In the genomic region with DNA sequence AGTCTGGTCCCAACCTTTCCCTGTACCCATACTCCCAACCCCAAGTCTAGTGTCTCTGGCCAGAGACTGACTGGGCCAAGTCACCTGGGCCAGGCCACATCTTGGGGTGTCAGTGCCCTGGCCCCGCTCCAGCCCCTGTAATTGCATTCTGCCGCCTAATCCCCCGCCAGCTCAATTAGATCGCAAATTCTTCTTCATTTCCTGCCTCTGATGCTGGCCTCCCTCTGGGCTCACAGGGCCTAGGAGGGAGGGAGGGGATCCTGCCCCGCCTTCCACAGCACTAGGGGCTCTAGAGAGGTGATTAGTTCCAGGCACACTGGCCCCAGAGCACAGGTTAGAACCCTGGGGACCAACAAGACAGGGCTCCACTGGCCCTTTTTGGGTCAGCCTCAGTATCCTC, we compare ENCODE assay signal across 11 cellular contexts. TPM values are rescaled to one million over a fixed set of nuclear protein-coding genes. Genes with fewer than 3 reads are reported as not detected.
DNase-seq lines count a peak whose midpoint lies in the region; ATAC-seq and TF ChIP-seq lines count a peak whose summit lies in the region.
"Had no signal": no experiment of that assay in that cellular context is flagged by ENCODE, and none has a peak within 500 bp of the region (broad histone marks: within the 10 kb centered on the region; RNA-seq: fewer than 3 reads in every experiment).

No MANE protein-coding gene starts in this region.

- no peaks in the 10 kb centered on the region for H3K9me3 ChIP-seq in hepatocyte (ENCODE audit: low read depth)
- H3K9me3 ChIP-seq in skeletal muscle tissue (ENCODE audit: control insufficient read depth in 3 of 3, low read length in 3 of 3), result no peaks in the 10 kb centered on the region

- WGBS in hepatocyte (ENCODE audit: low lambda C conversion rate, missing lambda C conversion rate), result 55% methylated on average over 5 of the region's 5 CpGs

- TF ChIP-seq CTCF in VCaP (conservative IDR thresholded peaks at IDR 0.05), result no peak
- TF ChIP-seq CTCF in hepatocyte (IDR thresholded peaks at IDR 0.05; ENCODE audit: poor library complexity), result no peak

- H3K36me3 ChIP-seq in hepatocyte (replicated peaks; ENCODE audit: insufficient read depth, low read depth) (no peaks in the 10 kb centered on the region), skeletal muscle tissue (ENCODE audit: control insufficient read depth in 3 of 3, insufficient read depth in 3 of 3, low read length in 3 of 3) (peaks cover 0 to 2% (median 0%) of the 10 kb centered on the region in 3 donors)

- ATAC-seq in GM21423 (IDR thresholded peaks at IDR 0.05; ENCODE audit: unreplicated experiment), result no peak
- ATAC-seq in HG02981 (IDR thresholded peaks at IDR 0.05; ENCODE audit: unreplicated experiment), result no peak

- DNase-seq in hepatocyte (ENCODE audit: low spot score) (no peak), nucleus accumbens (lab: John Stamatoyannopoulos, UW) (no peak), HuH-7 (ENCODE audit: low spot score) (no peak)
- DNase-seq: SHP77; stimulated activated naive CD4-positive, alpha-beta T cell had no signal

- H3K27ac ChIP-seq in VCaP (peak overlapping the region; percentile 90), hepatocyte (peak overlapping the region; percentile 93), skeletal muscle tissue (ENCODE audit: low read depth, low read length) (peak overlapping the region; percentile 85)
- H3K27ac ChIP-seq: epithelial cell of prostate had no signal

- H3K4me2 ChIP-seq in hepatocyte, result peak overlapping the region; percentile 94

- peak overlapping the region; percentile 27; the same call in 1 of the 2 replicates for H3K4me3 ChIP-seq in GM08714 (ENCODE audit: low read length)
- no peak overlapping the region for H3K4me3 ChIP-seq in hepatocyte
- peak overlapping the region; percentile 49 to 63 (median 50) for H3K4me3 ChIP-seq in skeletal muscle tissue (ENCODE audit: low read length in 3 of 3)

- H3K9ac ChIP-seq in skeletal muscle tissue (ENCODE audit: low read depth in 1 of 3, low read length in 3 of 3), result peak overlapping the region; percentile 65 to 84 (median 81)

- H3K4me1 ChIP-seq in hepatocyte (ENCODE audit: insufficient read depth), result peaks cover 73% of the 10 kb centered on the region
- peaks cover 69 to 76% (median 75%) of the 10 kb centered on the region in 3 donors for H3K4me1 ChIP-seq in skeletal muscle tissue (ENCODE audit: control insufficient read depth in 3 of 3, insufficient read depth in 3 of 3, low read length in 3 of 3)

- H2AFZ ChIP-seq in hepatocyte, result no peak overlapping the region

- H4K20me1 ChIP-seq in hepatocyte (ENCODE audit: insufficient read depth, poor library complexity, severe bottlenecking), result peaks cover 54% of the 10 kb centered on the region

- no peaks in the 10 kb centered on the region for H3K27me3 ChIP-seq in hepatocyte
- no peaks in the 10 kb centered on the region for H3K27me3 ChIP-seq in skeletal muscle tissue (ENCODE audit: control insufficient read depth in 3 of 3, insufficient read depth in 3 of 3, low read length in 3 of 3)

- peaks cover 92% of the 10 kb centered on the region for H3K79me2 ChIP-seq in hepatocyte

- no peaks in the 10 kb centered on the region for H3K9me2 ChIP-seq in hepatocyte (replicated peaks; ENCODE audit: insufficient read depth)

RNA-seq across cellular contexts. Expression of a gene that starts 5.5 kb away (rescaled TPM):
- total RNA-seq in hepatocyte (90.9 and 110 TPM in 2 replicates), skeletal muscle tissue (66.8 TPM)
- 98.7 and 106 TPM in 2 replicates for polyA plus RNA-seq in hepatocyte
